Comparison of ENCODE assay signal across 1 cellular context in the genomic region with DNA sequence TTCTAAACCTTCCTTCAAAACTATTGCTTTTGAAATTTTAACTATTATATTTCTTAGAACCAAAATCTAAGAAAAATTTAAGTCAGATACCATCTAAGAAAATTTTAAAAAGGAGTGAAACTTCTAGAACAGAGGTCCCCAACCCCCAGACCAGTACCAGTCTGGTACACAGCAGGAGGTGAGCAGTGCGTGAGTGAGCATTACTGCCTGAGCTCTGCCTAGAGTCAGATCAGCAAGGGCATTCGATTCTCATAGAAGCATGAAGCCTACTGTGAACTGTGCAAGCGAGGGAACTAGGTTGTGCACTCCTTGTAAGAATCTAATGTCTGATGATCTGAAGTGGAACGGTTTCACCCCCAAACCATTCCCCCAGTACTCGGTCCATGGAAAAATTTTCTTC.
TF ChIP-seq lines count a peak whose summit lies in the region.

No MANE protein-coding gene starts in this region.

TF ChIP-seq in WTC11, 78 proteins besides CTCF, POLR2A, EP300 and RAD21 (continued from another document):
- TF ChIP-seq, protein P1, sequence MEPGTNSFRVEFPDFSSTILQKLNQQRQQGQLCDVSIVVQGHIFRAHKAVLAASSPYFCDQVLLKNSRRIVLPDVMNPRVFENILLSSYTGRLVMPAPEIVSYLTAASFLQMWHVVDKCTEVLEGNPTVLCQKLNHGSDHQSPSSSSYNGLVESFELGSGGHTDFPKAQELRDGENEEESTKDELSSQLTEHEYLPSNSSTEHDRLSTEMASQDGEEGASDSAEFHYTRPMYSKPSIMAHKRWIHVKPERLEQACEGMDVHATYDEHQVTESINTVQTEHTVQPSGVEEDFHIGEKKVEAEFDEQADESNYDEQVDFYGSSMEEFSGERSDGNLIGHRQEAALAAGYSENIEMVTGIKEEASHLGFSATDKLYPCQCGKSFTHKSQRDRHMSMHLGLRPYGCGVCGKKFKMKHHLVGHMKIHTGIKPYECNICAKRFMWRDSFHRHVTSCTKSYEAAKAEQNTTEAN (CRISPR knock-in tag; IDR thresholded peaks at IDR 0.05), result no peak
- TF ChIP-seq RELA (CRISPR knock-in tag; IDR thresholded peaks at IDR 0.05; ENCODE audit: borderline replicate concordance), result no peak
- TF ChIP-seq, protein P2, sequence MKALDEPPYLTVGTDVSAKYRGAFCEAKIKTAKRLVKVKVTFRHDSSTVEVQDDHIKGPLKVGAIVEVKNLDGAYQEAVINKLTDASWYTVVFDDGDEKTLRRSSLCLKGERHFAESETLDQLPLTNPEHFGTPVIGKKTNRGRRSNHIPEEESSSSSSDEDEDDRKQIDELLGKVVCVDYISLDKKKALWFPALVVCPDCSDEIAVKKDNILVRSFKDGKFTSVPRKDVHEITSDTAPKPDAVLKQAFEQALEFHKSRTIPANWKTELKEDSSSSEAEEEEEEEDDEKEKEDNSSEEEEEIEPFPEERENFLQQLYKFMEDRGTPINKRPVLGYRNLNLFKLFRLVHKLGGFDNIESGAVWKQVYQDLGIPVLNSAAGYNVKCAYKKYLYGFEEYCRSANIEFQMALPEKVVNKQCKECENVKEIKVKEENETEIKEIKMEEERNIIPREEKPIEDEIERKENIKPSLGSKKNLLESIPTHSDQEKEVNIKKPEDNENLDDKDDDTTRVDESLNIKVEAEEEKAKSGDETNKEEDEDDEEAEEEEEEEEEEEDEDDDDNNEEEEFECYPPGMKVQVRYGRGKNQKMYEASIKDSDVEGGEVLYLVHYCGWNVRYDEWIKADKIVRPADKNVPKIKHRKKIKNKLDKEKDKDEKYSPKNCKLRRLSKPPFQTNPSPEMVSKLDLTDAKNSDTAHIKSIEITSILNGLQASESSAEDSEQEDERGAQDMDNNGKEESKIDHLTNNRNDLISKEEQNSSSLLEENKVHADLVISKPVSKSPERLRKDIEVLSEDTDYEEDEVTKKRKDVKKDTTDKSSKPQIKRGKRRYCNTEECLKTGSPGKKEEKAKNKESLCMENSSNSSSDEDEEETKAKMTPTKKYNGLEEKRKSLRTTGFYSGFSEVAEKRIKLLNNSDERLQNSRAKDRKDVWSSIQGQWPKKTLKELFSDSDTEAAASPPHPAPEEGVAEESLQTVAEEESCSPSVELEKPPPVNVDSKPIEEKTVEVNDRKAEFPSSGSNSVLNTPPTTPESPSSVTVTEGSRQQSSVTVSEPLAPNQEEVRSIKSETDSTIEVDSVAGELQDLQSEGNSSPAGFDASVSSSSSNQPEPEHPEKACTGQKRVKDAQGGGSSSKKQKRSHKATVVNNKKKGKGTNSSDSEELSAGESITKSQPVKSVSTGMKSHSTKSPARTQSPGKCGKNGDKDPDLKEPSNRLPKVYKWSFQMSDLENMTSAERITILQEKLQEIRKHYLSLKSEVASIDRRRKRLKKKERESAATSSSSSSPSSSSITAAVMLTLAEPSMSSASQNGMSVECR (CRISPR knock-in tag; IDR thresholded peaks at IDR 0.05; ENCODE audit: borderline replicate concordance), result no peak
- TF ChIP-seq, protein P3, sequence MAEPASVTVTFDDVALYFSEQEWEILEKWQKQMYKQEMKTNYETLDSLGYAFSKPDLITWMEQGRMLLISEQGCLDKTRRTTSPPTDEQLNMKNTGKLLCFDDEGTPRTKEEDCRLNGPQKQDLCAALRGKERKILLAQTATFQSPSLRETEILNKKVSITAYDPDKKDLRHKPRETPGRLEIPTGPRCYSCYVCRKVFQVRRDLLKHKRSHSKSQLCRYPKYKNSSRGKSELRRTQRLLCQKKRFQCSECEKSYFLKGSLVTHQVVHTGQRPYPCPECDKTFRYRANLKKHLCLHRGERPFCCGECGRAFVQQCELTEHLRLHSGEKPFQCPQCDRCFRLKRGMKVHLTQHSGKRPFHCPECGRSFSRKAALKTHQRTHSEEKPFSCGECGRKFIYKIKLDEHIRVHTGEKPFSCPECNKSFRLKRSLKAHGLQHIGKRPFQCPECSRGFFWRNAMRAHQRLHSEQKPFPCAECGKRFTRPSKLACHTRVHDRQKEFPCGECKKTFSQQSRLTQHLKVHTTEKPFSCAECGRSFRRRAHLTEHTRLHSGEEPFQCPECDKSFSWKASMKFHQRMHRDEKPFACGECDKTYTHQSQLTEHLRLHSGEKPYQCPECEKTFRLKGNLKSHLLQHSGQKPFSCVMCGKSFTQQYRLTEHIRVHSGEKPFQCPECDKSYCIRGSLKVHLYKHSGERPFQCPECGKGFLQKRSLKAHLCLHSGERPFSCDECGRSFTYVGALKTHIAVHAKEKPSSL (CRISPR knock-in tag; conservative IDR thresholded peaks at IDR 0.05), result no peak
- no peak for TF ChIP-seq ZNF121 (CRISPR knock-in tag; IDR thresholded peaks at IDR 0.05)
- TF ChIP-seq, protein P4, sequence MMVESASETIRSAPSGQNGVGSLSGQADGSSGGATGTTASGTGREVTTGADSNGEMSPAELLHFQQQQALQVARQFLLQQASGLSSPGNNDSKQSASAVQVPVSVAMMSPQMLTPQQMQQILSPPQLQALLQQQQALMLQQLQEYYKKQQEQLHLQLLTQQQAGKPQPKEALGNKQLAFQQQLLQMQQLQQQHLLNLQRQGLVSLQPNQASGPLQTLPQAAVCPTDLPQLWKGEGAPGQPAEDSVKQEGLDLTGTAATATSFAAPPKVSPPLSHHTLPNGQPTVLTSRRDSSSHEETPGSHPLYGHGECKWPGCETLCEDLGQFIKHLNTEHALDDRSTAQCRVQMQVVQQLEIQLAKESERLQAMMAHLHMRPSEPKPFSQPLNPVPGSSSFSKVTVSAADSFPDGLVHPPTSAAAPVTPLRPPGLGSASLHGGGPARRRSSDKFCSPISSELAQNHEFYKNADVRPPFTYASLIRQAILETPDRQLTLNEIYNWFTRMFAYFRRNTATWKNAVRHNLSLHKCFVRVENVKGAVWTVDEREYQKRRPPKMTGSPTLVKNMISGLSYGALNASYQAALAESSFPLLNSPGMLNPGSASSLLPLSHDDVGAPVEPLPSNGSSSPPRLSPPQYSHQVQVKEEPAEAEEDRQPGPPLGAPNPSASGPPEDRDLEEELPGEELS (CRISPR knock-in tag; IDR thresholded peaks at IDR 0.05), result no peak
- TF ChIP-seq ESRRA (CRISPR knock-in tag; IDR thresholded peaks at IDR 0.05; ENCODE audit: borderline replicate concordance), result no peak
- TF ChIP-seq, protein P5, sequence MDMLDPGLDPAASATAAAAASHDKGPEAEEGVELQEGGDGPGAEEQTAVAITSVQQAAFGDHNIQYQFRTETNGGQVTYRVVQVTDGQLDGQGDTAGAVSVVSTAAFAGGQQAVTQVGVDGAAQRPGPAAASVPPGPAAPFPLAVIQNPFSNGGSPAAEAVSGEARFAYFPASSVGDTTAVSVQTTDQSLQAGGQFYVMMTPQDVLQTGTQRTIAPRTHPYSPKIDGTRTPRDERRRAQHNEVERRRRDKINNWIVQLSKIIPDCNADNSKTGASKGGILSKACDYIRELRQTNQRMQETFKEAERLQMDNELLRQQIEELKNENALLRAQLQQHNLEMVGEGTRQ (CRISPR knock-in tag; IDR thresholded peaks at IDR 0.05), result no peak
- TF ChIP-seq ZNF219 (CRISPR knock-in tag; IDR thresholded peaks at IDR 0.05; ENCODE audit: borderline replicate concordance), result no peak
- TF ChIP-seq, protein P6, sequence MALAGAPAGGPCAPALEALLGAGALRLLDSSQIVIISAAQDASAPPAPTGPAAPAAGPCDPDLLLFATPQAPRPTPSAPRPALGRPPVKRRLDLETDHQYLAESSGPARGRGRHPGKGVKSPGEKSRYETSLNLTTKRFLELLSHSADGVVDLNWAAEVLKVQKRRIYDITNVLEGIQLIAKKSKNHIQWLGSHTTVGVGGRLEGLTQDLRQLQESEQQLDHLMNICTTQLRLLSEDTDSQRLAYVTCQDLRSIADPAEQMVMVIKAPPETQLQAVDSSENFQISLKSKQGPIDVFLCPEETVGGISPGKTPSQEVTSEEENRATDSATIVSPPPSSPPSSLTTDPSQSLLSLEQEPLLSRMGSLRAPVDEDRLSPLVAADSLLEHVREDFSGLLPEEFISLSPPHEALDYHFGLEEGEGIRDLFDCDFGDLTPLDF (CRISPR knock-in tag; IDR thresholded peaks at IDR 0.05), result no peak
- no peak for TF ChIP-seq ZNF671 (CRISPR knock-in tag; IDR thresholded peaks at IDR 0.05)
- TF ChIP-seq NR2C2 (CRISPR knock-in tag; IDR thresholded peaks at IDR 0.05), result no peak
- TF ChIP-seq, protein P7, sequence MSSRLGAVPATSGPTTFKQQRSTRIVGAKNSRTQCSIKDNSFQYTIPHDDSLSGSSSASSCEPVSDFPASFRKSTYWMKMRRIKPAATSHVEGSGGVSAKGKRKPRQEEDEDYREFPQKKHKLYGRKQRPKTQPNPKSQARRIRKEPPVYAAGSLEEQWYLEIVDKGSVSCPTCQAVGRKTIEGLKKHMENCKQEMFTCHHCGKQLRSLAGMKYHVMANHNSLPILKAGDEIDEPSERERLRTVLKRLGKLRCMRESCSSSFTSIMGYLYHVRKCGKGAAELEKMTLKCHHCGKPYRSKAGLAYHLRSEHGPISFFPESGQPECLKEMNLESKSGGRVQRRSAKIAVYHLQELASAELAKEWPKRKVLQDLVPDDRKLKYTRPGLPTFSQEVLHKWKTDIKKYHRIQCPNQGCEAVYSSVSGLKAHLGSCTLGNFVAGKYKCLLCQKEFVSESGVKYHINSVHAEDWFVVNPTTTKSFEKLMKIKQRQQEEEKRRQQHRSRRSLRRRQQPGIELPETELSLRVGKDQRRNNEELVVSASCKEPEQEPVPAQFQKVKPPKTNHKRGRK (CRISPR knock-in tag; IDR thresholded peaks at IDR 0.05; ENCODE audit: borderline replicate concordance), result no peak
- TF ChIP-seq MXD4 (CRISPR knock-in tag; IDR thresholded peaks at IDR 0.05; ENCODE audit: borderline replicate concordance), result no peak
- no peak for TF ChIP-seq FOXP1 (CRISPR knock-in tag; IDR thresholded peaks at IDR 0.05; ENCODE audit: borderline replicate concordance)
